ENCODE assay signal across 1 cellular context in genomic region chr2:238426568-238427434, GRCh38.
TF ChIP-seq lines count a peak whose summit lies in the region.

Gene ASB1, plus strand, starts transcription at chr2:238426927. Its CDS starts 144 bp downstream, at chr2:238427071.

TF ChIP-seq in HepG2, 621 proteins besides CTCF, POLR2A, EP300 and RAD21 (continued from another document and continues in another):
- TF ChIP-seq PRDM10 (CRISPR knock-in tag; IDR thresholded peaks at IDR 0.05; ENCODE audit: low read depth) (no peak), GATAD2A (CRISPR knock-in tag; IDR thresholded peaks at IDR 0.05) (no peak; the same call in 1 of the 2 replicates), ZNF138 (CRISPR knock-in tag; IDR thresholded peaks at IDR 0.05; ENCODE audit: low read depth) (peak; percentile 52; the same call in 1 of the 2 replicates), ZNF616 (CRISPR knock-in tag; IDR thresholded peaks at IDR 0.05; ENCODE audit: low read depth) (peak; percentile 27; the same call in 1 of the 2 replicates), ZSCAN25 (CRISPR knock-in tag; IDR thresholded peaks at IDR 0.05) (peak; percentile 75; the same call in 1 of the 2 replicates), AHDC1 (CRISPR knock-in tag; IDR thresholded peaks at IDR 0.05; ENCODE audit: borderline replicate concordance) (peak; percentile 21; the same call in 1 of the 2 replicates), PRPF4 (IDR thresholded peaks at IDR 0.05; ENCODE audit: low read depth, low read length, poor library complexity, severe bottlenecking) (no peak), SP2 (CRISPR knock-in tag; IDR thresholded peaks at IDR 0.05) (peak; percentile 67), ZNF580 (CRISPR knock-in tag; IDR thresholded peaks at IDR 0.05; ENCODE audit: borderline replicate concordance, low read depth) (no peak; the same call in 1 of the 2 replicates), SYNCRIP (IDR thresholded peaks at IDR 0.05; ENCODE audit: insufficient read depth, low read depth, low read length) (no peak), ZFP62 (CRISPR knock-in tag; IDR thresholded peaks at IDR 0.05) (peak; percentile 28; the same call in 1 of the 2 replicates), CC2D1A (CRISPR knock-in tag; IDR thresholded peaks at IDR 0.05) (no peak), LCORL (IDR thresholded peaks at IDR 0.05) (no peak), LCORL (CRISPR knock-in tag; IDR thresholded peaks at IDR 0.05) (peak; percentile 33; the same call in 1 of the 2 replicates), ARNT2 (CRISPR knock-in tag; IDR thresholded peaks at IDR 0.05; ENCODE audit: low read depth) (peak; percentile 93), ZNF451 (CRISPR knock-in tag; IDR thresholded peaks at IDR 0.05) (peak; percentile 95), HMG20B (CRISPR knock-in tag; conservative IDR thresholded peaks at IDR 0.05) (no peak), EZH2 (conservative IDR thresholded peaks at IDR 0.05; ENCODE audit: low read depth, low read length) (no peak), TSC22D2 (CRISPR knock-in tag; IDR thresholded peaks at IDR 0.05; ENCODE audit: borderline replicate concordance) (peak; percentile 42; the same call in 1 of the 2 replicates), DMTF1 (CRISPR knock-in tag; IDR thresholded peaks at IDR 0.05) (peak; percentile 27; the same call in 1 of the 2 replicates), ZNF724P (CRISPR knock-in tag; IDR thresholded peaks at IDR 0.05; ENCODE audit: borderline replicate concordance) (no peak; the same call in none of the 2 replicates), NFATC3 (CRISPR knock-in tag; IDR thresholded peaks at IDR 0.05) (0 out of 2 replicates have a peak, but pooled peaks have one; percentile 31), NONO (IDR thresholded peaks at IDR 0.05) (no peak), NONO (CRISPR knock-in tag; conservative IDR thresholded peaks at IDR 0.05) (peak; percentile 79), ZFX (CRISPR knock-in tag; IDR thresholded peaks at IDR 0.05; ENCODE audit: low read depth) (peak; percentile 92), SNAPC4 (CRISPR knock-in tag; IDR thresholded peaks at IDR 0.05) (no peak), KAT2B (IDR thresholded peaks at IDR 0.05; ENCODE audit: borderline replicate concordance, low read depth, low read length) (0 out of 2 replicates have a peak, but pooled peaks have one; percentile 12), SAP130 (CRISPR knock-in tag; IDR thresholded peaks at IDR 0.05; ENCODE audit: low read depth) (peak; percentile 89), ZXDC (CRISPR knock-in tag; IDR thresholded peaks at IDR 0.05) (peak; percentile 28; the same call in 1 of the 2 replicates), MEIS2 (CRISPR knock-in tag; IDR thresholded peaks at IDR 0.05) (peak; percentile 83), CSRNP1 (CRISPR knock-in tag; IDR thresholded peaks at IDR 0.05) (no peak), MAX (IDR thresholded peaks at IDR 0.05) (peak; percentile 82), YY1 (IDR thresholded peaks at IDR 0.05; ENCODE audit: insufficient read depth, insufficient replicate concordance, low read depth, low read length) (peak; percentile 87)
